ENCODE assay signal across 18 cellular contexts in genomic region chr13:65725001-65725400, GRCh38.
DNase-seq lines count a peak whose midpoint lies in the region; TF ChIP-seq lines count a peak whose summit lies in the region.
"Had no signal": no experiment of that assay in that cellular context is flagged by ENCODE, and none has a peak within 500 bp of the region (broad histone marks: within the 10 kb centered on the region; RNA-seq: fewer than 3 reads in every experiment).

No MANE protein-coding gene starts in this region.

- H3K27me3 Mint-ChIP-seq in HFFc6 (ENCODE audit: insufficient read depth), result no peaks in the 10 kb centered on the region
- H3K27me3 Mint-ChIP-seq: CD4-positive, alpha-beta memory T cell had no signal

- no peaks in the 10 kb centered on the region for H3K9me3 ChIP-seq in OCI-LY3 (ENCODE audit: insufficient read depth, low read length)
- H3K9me3 ChIP-seq: BE2C had no signal

- no peak overlapping the region for H3K4me3 Mint-ChIP-seq in HFFc6
- H3K4me3 Mint-ChIP-seq: CD4-positive, alpha-beta memory T cell had no signal

- DNase-seq in astrocyte of the hippocampus (ENCODE audit: low read depth, low spot score) (peak; percentile 2), fibroblast of pulmonary artery (ENCODE audit: low read depth) (peak; percentile 39), skeletal muscle cell (ENCODE audit: low read depth) (peak; percentile 5), GM20000 (ENCODE audit: low spot score) (no peak), HFFc6 (no peak), Kasumi-1 (lab: John Stamatoyannopoulos, UW) (no peak), hypothalamus (lab: John Stamatoyannopoulos, UW) (no peak)
- DNase-seq: BE2C; CD4-positive, alpha-beta memory T cell; DMS79 treated with DMSO at 0.1 percent for 48 hours; NCI-H1417; NCI-H1930; NCI-H2171; NCI-H510A; NCI-H82; SHP77 treated with DMSO at 0.1 percent for 48 hours had no signal

- H3K79me2 ChIP-seq in OCI-LY3 (ENCODE audit: low read length), result no peaks in the 10 kb centered on the region

- H3K27me3 ChIP-seq in OCI-LY3 (ENCODE audit: low read depth, low read length), result no peaks in the 10 kb centered on the region
- H3K27me3 ChIP-seq: BE2C had no signal

- no peaks in the 10 kb centered on the region for H3K36me3 Mint-ChIP-seq in HFFc6 (ENCODE audit: low read depth)
- H3K36me3 Mint-ChIP-seq: CD4-positive, alpha-beta memory T cell had no signal

- H3K4me3 ChIP-seq in OCI-LY3 (ENCODE audit: low read length) (no peak overlapping the region), fibroblast of pulmonary artery (replicated peaks; ENCODE audit: low read depth, low read length) (no peak overlapping the region), skeletal muscle cell (ENCODE audit: low read depth, low read length) (no peak overlapping the region)

- H4K20me1 ChIP-seq in OCI-LY3 (ENCODE audit: insufficient read depth, low read length), result no peaks in the 10 kb centered on the region

- H3K27ac Mint-ChIP-seq in HFFc6, result no peak overlapping the region
- H3K27ac Mint-ChIP-seq: CD4-positive, alpha-beta memory T cell had no signal

- no peaks in the 10 kb centered on the region for H3K4me1 ChIP-seq in OCI-LY3 (ENCODE audit: low read length)
- H3K4me1 ChIP-seq: BE2C had no signal

- peaks cover 12% of the 10 kb centered on the region for H3K4me1 Mint-ChIP-seq in HFFc6 (ENCODE audit: low read depth)
- H3K4me1 Mint-ChIP-seq: CD4-positive, alpha-beta memory T cell had no signal

- H3K4me2 ChIP-seq in OCI-LY3 (ENCODE audit: low read length), result no peak overlapping the region
- H3K4me2 ChIP-seq: KMS-11 had no signal

- no peaks in the 10 kb centered on the region for H3K9me3 Mint-ChIP-seq in HFFc6

- peak overlapping the region; percentile 32; the same call in 1 of the 2 replicates for H2AFZ ChIP-seq in OCI-LY3 (ENCODE audit: low read depth, low read length)

- H3K36me3 ChIP-seq in OCI-LY3 (replicated peaks; ENCODE audit: low read depth, low read length), result no peaks in the 10 kb centered on the region
- H3K36me3 ChIP-seq: BE2C had no signal

- H3K9ac ChIP-seq in OCI-LY3 (ENCODE audit: low read length), result no peak overlapping the region
- H3K9ac ChIP-seq: KMS-11 had no signal

- TF ChIP-seq CTCF in OCI-LY3 (IDR thresholded peaks at IDR 0.05; ENCODE audit: low read depth, low read length) (no peak), fibroblast of pulmonary artery (IDR thresholded peaks at IDR 0.05; ENCODE audit: low read length, missing control alignments) (no peak), GM20000 (IDR thresholded peaks at IDR 0.05; ENCODE audit: extremely low read depth, missing control alignments) (no peak), HFFc6 (IDR thresholded peaks at IDR 0.05) (no peak)

- H3K27ac ChIP-seq in OCI-LY3 (ENCODE audit: low read length), result no peak overlapping the region
- H3K27ac ChIP-seq: KMS-11 had no signal

Comparison
In these comparisons a context has a peak if more than half of its experiments do, and no peak if none do; other contexts are left out.
1. DNase-seq: peak in astrocyte of the hippocampus (single experiment), fibroblast of pulmonary artery (single experiment) and skeletal muscle cell (single experiment); none in GM20000 (single experiment), HFFc6 (single experiment), Kasumi-1 (0 of 2) and hypothalamus (0 of 51).